24 cellular contexts compared by ENCODE assay signal in the genomic region with DNA sequence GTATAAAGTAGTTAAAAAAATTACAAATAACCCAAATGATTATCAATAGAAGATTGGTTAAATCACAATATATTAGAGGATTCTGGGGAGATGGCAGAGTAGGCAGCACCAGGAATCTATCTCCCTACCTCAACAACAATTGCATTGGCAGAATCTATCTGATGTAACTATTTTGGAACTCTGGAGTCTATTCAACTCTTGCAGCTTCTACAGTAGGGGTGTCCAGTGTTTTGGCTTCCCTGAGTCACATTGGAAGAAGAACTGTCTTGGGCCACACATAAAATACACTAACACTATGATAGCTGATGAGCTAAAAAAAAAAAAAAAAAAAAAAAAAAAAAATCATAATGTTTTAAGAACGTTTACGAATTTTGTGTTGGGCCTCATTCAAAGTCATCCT.
A peak's percentile ranks its signal among the peaks of the same experiment; 100 is the strongest.
DNase-seq lines count a peak whose midpoint lies in the region; ATAC-seq and TF ChIP-seq lines count a peak whose summit lies in the region.
"Had no signal": no experiment of that assay in that cellular context is flagged by ENCODE, and none has a peak within 500 bp of the region (broad histone marks: within the 10 kb centered on the region; RNA-seq: fewer than 3 reads in every experiment).

No MANE protein-coding gene starts in this region.

- no peak overlapping the region for H3K27ac ChIP-seq in HEK293 (ENCODE audit: extremely low read depth, low read depth, low read length)
- H3K27ac ChIP-seq: cardiac muscle cell had no signal

- POLR2A ChIA-PET in HEK293 (lab: Yijun Ruan, JAX): interaction anchor here (0.6 kb wide), 1 partner anchor 888 kb away, joined by 3 read pairs; no protein-coding TSS in a partner anchor

- CTCF ChIA-PET in HEK293 (lab: Yijun Ruan, JAX): no interaction called here

- H3K4me1 ChIP-seq in HEK293 (ENCODE audit: control insufficient read depth, insufficient read depth, low read length): peaks cover 17% of the 10 kb centered on the region

- H3K4me3 ChIP-seq in HEK293 (ENCODE audit: low read depth, low read length) (no peak overlapping the region), skeletal muscle cell (ENCODE audit: low read depth, low read length) (no peak overlapping the region)
- H3K4me3 ChIP-seq: cardiac muscle cell, left ventricle myocardium inferior had no signal

- DNase-seq in EH (ENCODE audit: low read depth) (peak; percentile 15), fibroblast of gingiva (ENCODE audit: low read depth) (peak; percentile 36), skeletal muscle cell (ENCODE audit: low read depth) (peak; percentile 9), NCI-H526 (lab: John Stamatoyannopoulos, UW) (no peak)
- DNase-seq: activated CD4-positive, alpha-beta memory T cell treated with anti-CD3 and anti-CD28 coated beads, Interleukin-2, amount 10 ng/mL, durations not matched to agents 7 days and 5 days; activated CD4-positive, CD25-positive, alpha-beta regulatory T cell treated with anti-CD3 and anti-CD28 coated beads, Interleukin-2, amount 50 U/mL, for 72 hours; AML-193; amygdala; CD4-positive, alpha-beta T cell; endodermal cell; left ventricle myocardium inferior; NCI-H187 treated with DMSO at 0.1 percent for 48 hours; NCI-H345; NCI-H748 treated with DMSO at 0.1 percent for 48 hours; small intestine; stimulated activated CD4-positive, alpha-beta T cell treated with anti-CD3 and anti-CD28 coated beads, Interleukin-2, amount 100 ng/mL, for 24 hours; trophoblast cell had no signal

- no peak for TF ChIP-seq CTCF in HEK293 (tag by site-specific recombination; IDR thresholded peaks at IDR 0.05)

- H3K36me3 ChIP-seq in HEK293 (ENCODE audit: control insufficient read depth in 2 of 2, insufficient read depth in 1 of 2, low read length in 2 of 2): no peaks in the 10 kb centered on the region
- H3K36me3 ChIP-seq: cardiac muscle cell, left ventricle myocardium inferior had no signal

- no peaks in the 10 kb centered on the region for H3K9me3 ChIP-seq in HEK293 (ENCODE audit: control insufficient read depth, insufficient read depth, low read depth, low read length)

- ATAC-seq in HG03457 (IDR thresholded peaks at IDR 0.05; ENCODE audit: unreplicated experiment) (no peak), GM21360 (IDR thresholded peaks at IDR 0.05; ENCODE audit: unreplicated experiment) (no peak)
- ATAC-seq: activated T-helper 17 cell treated with anti-CD3 and anti-CD28 coated beads, Interleukin-2, amount 50 U/mL, for 72 hours; esophagus mucosa; natural killer cell treated with Interleukin-12 subunit alpha and Interleukin-12 subunit beta and Interleukin-15 and Interleukin-18, amount 100 ng/mL, for 72 hours had no signal

TF ChIP-seq in HEK293, 187 proteins besides CTCF, POLR2A, EP300 and RAD21:
- TF ChIP-seq ZNF24 (tag by site-specific recombination; IDR thresholded peaks at IDR 0.05) (no peak), ZNF585B (tag by site-specific recombination; IDR thresholded peaks at IDR 0.05) (no peak)
- TF ChIP-seq, protein P1, sequence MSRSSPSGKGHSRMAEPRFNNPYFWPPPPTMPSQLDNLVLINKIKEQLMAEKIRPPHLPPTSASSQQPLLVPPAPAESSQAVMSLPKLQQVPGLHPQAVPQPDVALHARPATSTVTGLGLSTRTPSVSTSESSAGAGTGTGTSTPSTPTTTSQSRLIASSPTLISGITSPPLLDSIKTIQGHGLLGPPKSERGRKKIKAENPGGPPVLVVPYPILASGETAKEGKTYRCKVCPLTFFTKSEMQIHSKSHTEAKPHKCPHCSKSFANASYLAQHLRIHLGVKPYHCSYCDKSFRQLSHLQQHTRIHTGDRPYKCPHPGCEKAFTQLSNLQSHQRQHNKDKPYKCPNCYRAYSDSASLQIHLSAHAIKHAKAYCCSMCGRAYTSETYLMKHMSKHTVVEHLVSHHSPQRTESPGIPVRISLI (tag by site-specific recombination; IDR thresholded peaks at IDR 0.05): 0 out of 2 replicates have a peak, but pooled peaks have one; percentile 17
TF ChIP-seq in HEK293: peak in this region for 1.

Comparison
In these comparisons a context has a peak if more than half of its experiments do, and no peak if none do; other contexts are left out.
1. DNase-seq: peak in EH (single experiment), fibroblast of gingiva (single experiment) and skeletal muscle cell (single experiment); none in NCI-H526 (0 of 2).